In the genomic region with DNA sequence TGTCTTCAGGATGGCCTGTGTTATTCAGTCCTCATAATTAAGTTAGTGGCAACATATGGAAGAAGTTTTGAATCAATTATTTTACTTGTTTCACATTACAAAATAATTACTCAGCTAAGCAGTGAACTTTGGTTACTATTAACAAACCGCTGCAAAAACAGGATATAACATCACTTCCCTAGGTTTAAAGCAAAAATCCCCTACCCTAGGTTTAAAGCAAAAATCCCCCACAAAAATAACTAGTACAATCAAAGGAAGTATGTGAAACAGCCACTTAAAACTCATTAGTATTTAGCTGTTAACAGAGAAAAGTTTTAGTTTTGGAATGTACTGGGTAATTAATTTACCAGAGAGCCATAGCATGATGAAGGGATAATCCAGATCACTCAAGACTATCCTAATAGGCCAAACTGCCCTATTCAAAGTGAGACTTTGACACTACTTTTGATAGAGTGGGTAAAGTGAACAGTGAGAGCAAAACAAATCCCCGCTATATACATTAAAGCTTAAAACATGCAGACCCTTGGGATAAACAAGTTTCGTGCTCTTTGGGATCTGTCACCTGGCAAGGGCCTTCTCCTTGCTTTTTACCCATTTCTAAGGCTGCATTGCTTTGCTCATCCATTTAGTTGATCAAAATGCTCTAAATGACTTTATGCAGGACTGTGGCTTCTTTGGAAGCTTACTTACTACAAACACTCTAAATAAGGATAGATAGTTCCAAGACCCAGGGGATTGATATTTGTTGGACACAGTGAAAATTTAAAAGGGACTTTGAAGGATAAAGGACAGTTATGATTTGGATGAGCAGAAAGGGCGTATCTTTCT, we compare ENCODE assay signal across 13 cellular contexts. TPM values are rescaled to one million over a fixed set of nuclear protein-coding genes. Genes with fewer than 3 reads are reported as not detected.
A peak's percentile ranks its signal among the peaks of the same experiment; 100 is the strongest.
DNase-seq lines count a peak whose midpoint lies in the region; ATAC-seq and TF ChIP-seq lines count a peak whose summit lies in the region.
"Had no signal": no experiment of that assay in that cellular context is flagged by ENCODE, and none has a peak within 500 bp of the region (broad histone marks: within the 10 kb centered on the region; RNA-seq: fewer than 3 reads in every experiment).

No MANE protein-coding gene starts in this region.

- no peak for TF ChIP-seq CTCF in GM10248 (IDR thresholded peaks at IDR 0.05; ENCODE audit: control extremely low read depth, extremely low read depth, low read depth, missing control alignments)
- TF ChIP-seq CTCF in GM20000 (IDR thresholded peaks at IDR 0.05; ENCODE audit: extremely low read depth, missing control alignments) = no peak
- no peak for TF ChIP-seq CTCF in HL-60 (IDR thresholded peaks at IDR 0.05; ENCODE audit: insufficient read depth, low read length)
- TF ChIP-seq CTCF in fibroblast of mammary gland (conservative IDR thresholded peaks at IDR 0.05; ENCODE audit: control insufficient read depth, insufficient read depth, low read depth, low read length) = no peak
- TF ChIP-seq CTCF in adrenal gland (IDR thresholded peaks at IDR 0.05) = no peak
- TF ChIP-seq CTCF in WTC11 (IDR thresholded peaks at IDR 0.05) = no peak

- no peaks in the 10 kb centered on the region for H3K36me3 ChIP-seq in adrenal gland (replicated peaks in 1 of 2)
- H3K36me3 ChIP-seq: gastroesophageal sphincter had no signal

- H3K4me1 ChIP-seq in adrenal gland (replicated peaks in 1 of 2) = no peaks in the 10 kb centered on the region
- H3K4me1 ChIP-seq: gastroesophageal sphincter had no signal

- H3K9me3 ChIP-seq in adrenal gland (replicated peaks in 1 of 3) = no peaks in the 10 kb centered on the region
- H3K9me3 ChIP-seq: gastroesophageal sphincter had no signal

- H3K27ac ChIP-seq in HL-60 (replicated peaks) = 0 out of 2 replicates have a peak overlapping the region, but pooled peaks have one; percentile 1
- H3K27ac ChIP-seq in adrenal gland = no peak overlapping the region

- H3K4me3 Mint-ChIP-seq in WTC11 = no peak overlapping the region

- no peak for ATAC-seq in WTC11
- ATAC-seq: gastroesophageal sphincter had no signal

- 58 to 71% (median 62%) methylated on average over 4 of the region's 4 CpGs for WGBS in adrenal gland, 4 donors

- H3K27ac Mint-ChIP-seq in WTC11 = no peak overlapping the region

- peaks cover under 1% of the 10 kb centered on the region for H3K36me3 Mint-ChIP-seq in WTC11

- intact Hi-C loops in adrenal gland (cut with DNase I) = no loop called here

- peaks cover under 1% of the 10 kb centered on the region; the same call in 1 of the 2 replicates for H3K9me3 Mint-ChIP-seq in WTC11

- no peaks in the 10 kb centered on the region for H3K27me3 Mint-ChIP-seq in WTC11 (ENCODE audit: low read depth)

- no peak for TF ChIP-seq POLR2A in adrenal gland (IDR thresholded peaks at IDR 0.05)

- CTCF ChIA-PET in GM10248 (lab: Yijun Ruan, JAX) = interaction anchor here (0.9 to 2.0 kb wide), 5 partner anchors 9 to 44 kb away, joined by 3 to 9 read pairs (median 3); no protein-coding TSS in a partner anchor
- CTCF ChIA-PET in WTC11 (lab: Charles Lee) = no interaction called here

- no peak overlapping the region for H3K4me3 ChIP-seq in HL-60 (replicated peaks; ENCODE audit: insufficient read depth, low read length)
- no peak overlapping the region for H3K4me3 ChIP-seq in fibroblast of mammary gland (ENCODE audit: control insufficient read depth, low read depth, low read length)
- H3K4me3 ChIP-seq in adrenal gland = no peak overlapping the region
- H3K4me3 ChIP-seq: gastroesophageal sphincter had no signal

- POLR2A ChIA-PET in GM10248 (lab: Yijun Ruan, JAX) (no interaction called here), WTC11 (lab: Charles Lee) (no interaction called here)

- DNase-seq in GM10248 (ENCODE audit: extremely low spot score) (peak; percentile 15), GM20000 (ENCODE audit: low spot score) (peak; percentile 2), HL-60 (ENCODE audit: low read depth in 1 of 2, low spot score in 1 of 2) (no peak), fibroblast of mammary gland (ENCODE audit: low read depth) (peak; percentile 15), NCI-H1930 (lab: John Stamatoyannopoulos, UW) (no peak), COLO668 (lab: John Stamatoyannopoulos, UW; ENCODE audit: unreplicated experiment) (no peak), adrenal gland (no peak), WTC11 (ENCODE audit: low spot score) (no peak)
- DNase-seq: NCI-H1048, SIG-M5 had no signal

- peaks cover 5% of the 10 kb centered on the region for H3K4me1 Mint-ChIP-seq in WTC11

- H3K27me3 ChIP-seq in HL-60 (ENCODE audit: insufficient read depth, poor library complexity, severe bottlenecking) = no peaks in the 10 kb centered on the region
- peaks cover 15% of the 10 kb centered on the region for H3K27me3 ChIP-seq in adrenal gland
- H3K27me3 ChIP-seq: gastroesophageal sphincter had no signal

TF ChIP-seq in WTC11, 78 proteins besides CTCF, POLR2A, EP300 and RAD21 (continues in another document):
- TF ChIP-seq FOXP4 (CRISPR knock-in tag; IDR thresholded peaks at IDR 0.05) = no peak
- TF ChIP-seq CBFB (CRISPR knock-in tag; IDR thresholded peaks at IDR 0.05; ENCODE audit: low read depth) = no peak
- TF ChIP-seq MLX (CRISPR knock-in tag; IDR thresholded peaks at IDR 0.05) = no peak
- no peak for TF ChIP-seq SOX15 (CRISPR knock-in tag; IDR thresholded peaks at IDR 0.05)
- no peak for TF ChIP-seq IRF1 (CRISPR knock-in tag; IDR thresholded peaks at IDR 0.05)
- TF ChIP-seq, protein P1, sequence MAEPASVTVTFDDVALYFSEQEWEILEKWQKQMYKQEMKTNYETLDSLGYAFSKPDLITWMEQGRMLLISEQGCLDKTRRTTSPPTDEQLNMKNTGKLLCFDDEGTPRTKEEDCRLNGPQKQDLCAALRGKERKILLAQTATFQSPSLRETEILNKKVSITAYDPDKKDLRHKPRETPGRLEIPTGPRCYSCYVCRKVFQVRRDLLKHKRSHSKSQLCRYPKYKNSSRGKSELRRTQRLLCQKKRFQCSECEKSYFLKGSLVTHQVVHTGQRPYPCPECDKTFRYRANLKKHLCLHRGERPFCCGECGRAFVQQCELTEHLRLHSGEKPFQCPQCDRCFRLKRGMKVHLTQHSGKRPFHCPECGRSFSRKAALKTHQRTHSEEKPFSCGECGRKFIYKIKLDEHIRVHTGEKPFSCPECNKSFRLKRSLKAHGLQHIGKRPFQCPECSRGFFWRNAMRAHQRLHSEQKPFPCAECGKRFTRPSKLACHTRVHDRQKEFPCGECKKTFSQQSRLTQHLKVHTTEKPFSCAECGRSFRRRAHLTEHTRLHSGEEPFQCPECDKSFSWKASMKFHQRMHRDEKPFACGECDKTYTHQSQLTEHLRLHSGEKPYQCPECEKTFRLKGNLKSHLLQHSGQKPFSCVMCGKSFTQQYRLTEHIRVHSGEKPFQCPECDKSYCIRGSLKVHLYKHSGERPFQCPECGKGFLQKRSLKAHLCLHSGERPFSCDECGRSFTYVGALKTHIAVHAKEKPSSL (CRISPR knock-in tag; conservative IDR thresholded peaks at IDR 0.05) = no peak
- no peak for TF ChIP-seq STAT6 (CRISPR knock-in tag; conservative IDR thresholded peaks at IDR 0.05; ENCODE audit: low read depth)

RNA-seq across cellular contexts. Expression of gene GPR174, which starts 36.4 kb away (rescaled TPM):
- under 1 TPM in 7 of 8 donors, not detected in 1; under 0.01 to 0.95 (median 0.26) TPM for total RNA-seq in adrenal gland
- polyA plus RNA-seq in adrenal gland = under 1 TPM; 0.08 to 0.11 (median 0.10) TPM
- total RNA-seq in WTC11 (2021) = 0.04 to 0.05 TPM in 2 of 3 replicates, not detected in the other
- total RNA-seq: H1 had no signal
- polyA plus RNA-seq: H1, neural cell had no signal

Comparison
In these comparisons a context has a peak if more than half of its experiments do, and no peak if none do; other contexts are left out.
1. DNase-seq: peak in GM10248 (single experiment), GM20000 (single experiment) and fibroblast of mammary gland (single experiment); none in HL-60 (0 of 2), NCI-H1930 (0 of 2), COLO668 (single experiment), adrenal gland (0 of 7) and WTC11 (single experiment).